Comparison of ENCODE assay signal across 1 cellular context in the genomic region with DNA sequence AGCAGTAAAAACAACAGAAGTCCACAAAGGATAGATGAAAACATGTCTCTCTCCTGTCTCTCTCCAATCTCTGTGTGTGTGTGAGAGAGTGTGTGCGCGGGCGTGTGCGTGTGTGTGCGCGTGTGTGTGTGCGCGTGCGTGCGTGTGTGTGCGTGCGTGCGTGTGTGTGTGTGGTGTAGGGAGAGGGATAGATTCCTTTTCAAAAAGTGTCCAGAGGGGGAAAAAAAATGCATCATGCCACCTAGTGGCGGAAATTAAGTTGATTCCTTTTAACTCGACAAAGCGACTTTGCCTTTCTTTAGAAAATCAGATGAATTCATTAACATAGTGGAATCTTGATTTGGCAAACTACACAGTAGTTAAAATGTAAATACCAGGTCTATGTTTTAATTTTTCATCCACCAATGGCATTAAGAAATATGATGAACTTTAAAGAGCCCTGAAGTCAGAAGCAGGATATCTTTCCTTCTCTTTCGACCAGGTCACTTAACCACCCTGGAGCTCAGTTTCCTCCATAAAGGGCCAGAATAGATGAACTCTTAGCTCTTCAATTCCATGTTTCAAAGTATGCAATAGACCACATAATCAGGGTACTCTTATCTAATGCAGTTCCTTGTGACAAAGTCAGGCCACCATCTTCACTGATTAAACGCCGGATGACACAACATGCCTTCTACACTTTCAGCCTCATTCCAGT.
A peak's percentile ranks its signal among the peaks of the same experiment; 100 is the strongest.
TF ChIP-seq lines count a peak whose summit lies in the region.

No MANE protein-coding gene starts in this region.

TF ChIP-seq in K562, 482 proteins besides CTCF, POLR2A, EP300 and RAD21 (continued from another document and continues in another):
- TF ChIP-seq, protein P1, sequence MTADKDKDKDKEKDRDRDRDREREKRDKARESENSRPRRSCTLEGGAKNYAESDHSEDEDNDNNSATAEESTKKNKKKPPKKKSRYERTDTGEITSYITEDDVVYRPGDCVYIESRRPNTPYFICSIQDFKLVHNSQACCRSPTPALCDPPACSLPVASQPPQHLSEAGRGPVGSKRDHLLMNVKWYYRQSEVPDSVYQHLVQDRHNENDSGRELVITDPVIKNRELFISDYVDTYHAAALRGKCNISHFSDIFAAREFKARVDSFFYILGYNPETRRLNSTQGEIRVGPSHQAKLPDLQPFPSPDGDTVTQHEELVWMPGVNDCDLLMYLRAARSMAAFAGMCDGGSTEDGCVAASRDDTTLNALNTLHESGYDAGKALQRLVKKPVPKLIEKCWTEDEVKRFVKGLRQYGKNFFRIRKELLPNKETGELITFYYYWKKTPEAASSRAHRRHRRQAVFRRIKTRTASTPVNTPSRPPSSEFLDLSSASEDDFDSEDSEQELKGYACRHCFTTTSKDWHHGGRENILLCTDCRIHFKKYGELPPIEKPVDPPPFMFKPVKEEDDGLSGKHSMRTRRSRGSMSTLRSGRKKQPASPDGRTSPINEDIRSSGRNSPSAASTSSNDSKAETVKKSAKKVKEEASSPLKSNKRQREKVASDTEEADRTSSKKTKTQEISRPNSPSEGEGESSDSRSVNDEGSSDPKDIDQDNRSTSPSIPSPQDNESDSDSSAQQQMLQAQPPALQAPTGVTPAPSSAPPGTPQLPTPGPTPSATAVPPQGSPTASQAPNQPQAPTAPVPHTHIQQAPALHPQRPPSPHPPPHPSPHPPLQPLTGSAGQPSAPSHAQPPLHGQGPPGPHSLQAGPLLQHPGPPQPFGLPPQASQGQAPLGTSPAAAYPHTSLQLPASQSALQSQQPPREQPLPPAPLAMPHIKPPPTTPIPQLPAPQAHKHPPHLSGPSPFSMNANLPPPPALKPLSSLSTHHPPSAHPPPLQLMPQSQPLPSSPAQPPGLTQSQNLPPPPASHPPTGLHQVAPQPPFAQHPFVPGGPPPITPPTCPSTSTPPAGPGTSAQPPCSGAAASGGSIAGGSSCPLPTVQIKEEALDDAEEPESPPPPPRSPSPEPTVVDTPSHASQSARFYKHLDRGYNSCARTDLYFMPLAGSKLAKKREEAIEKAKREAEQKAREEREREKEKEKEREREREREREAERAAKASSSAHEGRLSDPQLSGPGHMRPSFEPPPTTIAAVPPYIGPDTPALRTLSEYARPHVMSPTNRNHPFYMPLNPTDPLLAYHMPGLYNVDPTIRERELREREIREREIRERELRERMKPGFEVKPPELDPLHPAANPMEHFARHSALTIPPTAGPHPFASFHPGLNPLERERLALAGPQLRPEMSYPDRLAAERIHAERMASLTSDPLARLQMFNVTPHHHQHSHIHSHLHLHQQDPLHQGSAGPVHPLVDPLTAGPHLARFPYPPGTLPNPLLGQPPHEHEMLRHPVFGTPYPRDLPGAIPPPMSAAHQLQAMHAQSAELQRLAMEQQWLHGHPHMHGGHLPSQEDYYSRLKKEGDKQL (CRISPR knock-in tag; IDR thresholded peaks at IDR 0.05; ENCODE audit: borderline replicate concordance), result no peak
- TF ChIP-seq ZNF436 (CRISPR knock-in tag; IDR thresholded peaks at IDR 0.05) (no peak), ZNF384 (IDR thresholded peaks at IDR 0.05; ENCODE audit: low read depth, low read length) (no peak), TOE1 (IDR thresholded peaks at IDR 0.05; ENCODE audit: borderline replicate concordance) (0 out of 2 replicates have a peak, but pooled peaks have one; percentile 49), TOE1 (CRISPR knock-in tag; IDR thresholded peaks at IDR 0.05; ENCODE audit: borderline replicate concordance, low read depth) (no peak), FOXJ2 (tag; IDR thresholded peaks at IDR 0.05) (no peak), TEAD2 (tag; IDR thresholded peaks at IDR 0.05) (0 out of 2 replicates have a peak, but pooled peaks have one; percentile 2), CEBPB (tag; IDR thresholded peaks at IDR 0.05) (no peak), ZBTB7A (IDR thresholded peaks at IDR 0.05; ENCODE audit: borderline replicate concordance, control insufficient read depth, low read depth, low read length) (no peak), SRSF7 (optimal IDR thresholded peaks at IDR 0.05; ENCODE audit: low read depth, low read length) (no peak), ZNF224 (CRISPR knock-in tag; IDR thresholded peaks at IDR 0.05) (no peak), ZNF699 (CRISPR knock-in tag; IDR thresholded peaks at IDR 0.05; ENCODE audit: insufficient replicate concordance) (no peak), HMGN3 (IDR thresholded peaks at IDR 0.05; ENCODE audit: borderline replicate concordance, extremely low read depth, insufficient read length, low read depth, low read length) (no peak), ZNF717 (CRISPR knock-in tag; IDR thresholded peaks at IDR 0.05) (no peak), CHCHD3 (CRISPR knock-in tag; IDR thresholded peaks at IDR 0.05) (no peak), BRD4 (IDR thresholded peaks at IDR 0.05) (no peak), MAFG (tag; conservative IDR thresholded peaks at IDR 0.05) (no peak), NFYB (IDR thresholded peaks at IDR 0.05; ENCODE audit: extremely low read depth, insufficient read length) (no peak), TAF7 (tag; IDR thresholded peaks at IDR 0.05) (no peak), RAD51 (IDR thresholded peaks at IDR 0.05; ENCODE audit: borderline replicate concordance, low read depth) (no peak), ZNF124 (CRISPR knock-in tag; IDR thresholded peaks at IDR 0.05) (no peak), DPF2 (IDR thresholded peaks at IDR 0.05) (peak; percentile 63), CBX3 (IDR thresholded peaks at IDR 0.05; ENCODE audit: borderline replicate concordance in 1 of 2, low read length in 2 of 2) (no peak), ELF2 (CRISPR knock-in tag; IDR thresholded peaks at IDR 0.05) (no peak), RBBP5 (IDR thresholded peaks at IDR 0.05; ENCODE audit: borderline replicate concordance, insufficient read depth, low read length, poor library complexity, severe bottlenecking) (no peak), CCNT2 (IDR thresholded peaks at IDR 0.05; ENCODE audit: borderline replicate concordance, extremely low read depth, insufficient read length, low read depth, low read length) (no peak), ZNF764 (CRISPR knock-in tag; IDR thresholded peaks at IDR 0.05; ENCODE audit: low read depth) (no peak), RBM39 (optimal IDR thresholded peaks at IDR 0.05; ENCODE audit: low read depth, low read length) (no peak), KLF13 (tag; IDR thresholded peaks at IDR 0.05; ENCODE audit: borderline replicate concordance, low read depth) (no peak), FIP1L1 (IDR thresholded peaks at IDR 0.05; ENCODE audit: low read depth, low read length, poor library complexity, severe bottlenecking) (no peak), ZKSCAN3 (CRISPR knock-in tag; IDR thresholded peaks at IDR 0.05) (no peak), STAG1 (CRISPR knock-in tag; IDR thresholded peaks at IDR 0.05; ENCODE audit: borderline replicate concordance) (no peak), KLF10 (CRISPR knock-in tag; IDR thresholded peaks at IDR 0.05) (no peak), RBFOX2 (IDR thresholded peaks at IDR 0.05; ENCODE audit: low read depth, low read length) (no peak), TBL1XR1 (IDR thresholded peaks at IDR 0.05; ENCODE audit: low read length in 2 of 2) (no peak), KLF16 (IDR thresholded peaks at IDR 0.05) (0 out of 2 replicates have a peak, but pooled peaks have one; percentile 13)
- TF ChIP-seq, protein P2, sequence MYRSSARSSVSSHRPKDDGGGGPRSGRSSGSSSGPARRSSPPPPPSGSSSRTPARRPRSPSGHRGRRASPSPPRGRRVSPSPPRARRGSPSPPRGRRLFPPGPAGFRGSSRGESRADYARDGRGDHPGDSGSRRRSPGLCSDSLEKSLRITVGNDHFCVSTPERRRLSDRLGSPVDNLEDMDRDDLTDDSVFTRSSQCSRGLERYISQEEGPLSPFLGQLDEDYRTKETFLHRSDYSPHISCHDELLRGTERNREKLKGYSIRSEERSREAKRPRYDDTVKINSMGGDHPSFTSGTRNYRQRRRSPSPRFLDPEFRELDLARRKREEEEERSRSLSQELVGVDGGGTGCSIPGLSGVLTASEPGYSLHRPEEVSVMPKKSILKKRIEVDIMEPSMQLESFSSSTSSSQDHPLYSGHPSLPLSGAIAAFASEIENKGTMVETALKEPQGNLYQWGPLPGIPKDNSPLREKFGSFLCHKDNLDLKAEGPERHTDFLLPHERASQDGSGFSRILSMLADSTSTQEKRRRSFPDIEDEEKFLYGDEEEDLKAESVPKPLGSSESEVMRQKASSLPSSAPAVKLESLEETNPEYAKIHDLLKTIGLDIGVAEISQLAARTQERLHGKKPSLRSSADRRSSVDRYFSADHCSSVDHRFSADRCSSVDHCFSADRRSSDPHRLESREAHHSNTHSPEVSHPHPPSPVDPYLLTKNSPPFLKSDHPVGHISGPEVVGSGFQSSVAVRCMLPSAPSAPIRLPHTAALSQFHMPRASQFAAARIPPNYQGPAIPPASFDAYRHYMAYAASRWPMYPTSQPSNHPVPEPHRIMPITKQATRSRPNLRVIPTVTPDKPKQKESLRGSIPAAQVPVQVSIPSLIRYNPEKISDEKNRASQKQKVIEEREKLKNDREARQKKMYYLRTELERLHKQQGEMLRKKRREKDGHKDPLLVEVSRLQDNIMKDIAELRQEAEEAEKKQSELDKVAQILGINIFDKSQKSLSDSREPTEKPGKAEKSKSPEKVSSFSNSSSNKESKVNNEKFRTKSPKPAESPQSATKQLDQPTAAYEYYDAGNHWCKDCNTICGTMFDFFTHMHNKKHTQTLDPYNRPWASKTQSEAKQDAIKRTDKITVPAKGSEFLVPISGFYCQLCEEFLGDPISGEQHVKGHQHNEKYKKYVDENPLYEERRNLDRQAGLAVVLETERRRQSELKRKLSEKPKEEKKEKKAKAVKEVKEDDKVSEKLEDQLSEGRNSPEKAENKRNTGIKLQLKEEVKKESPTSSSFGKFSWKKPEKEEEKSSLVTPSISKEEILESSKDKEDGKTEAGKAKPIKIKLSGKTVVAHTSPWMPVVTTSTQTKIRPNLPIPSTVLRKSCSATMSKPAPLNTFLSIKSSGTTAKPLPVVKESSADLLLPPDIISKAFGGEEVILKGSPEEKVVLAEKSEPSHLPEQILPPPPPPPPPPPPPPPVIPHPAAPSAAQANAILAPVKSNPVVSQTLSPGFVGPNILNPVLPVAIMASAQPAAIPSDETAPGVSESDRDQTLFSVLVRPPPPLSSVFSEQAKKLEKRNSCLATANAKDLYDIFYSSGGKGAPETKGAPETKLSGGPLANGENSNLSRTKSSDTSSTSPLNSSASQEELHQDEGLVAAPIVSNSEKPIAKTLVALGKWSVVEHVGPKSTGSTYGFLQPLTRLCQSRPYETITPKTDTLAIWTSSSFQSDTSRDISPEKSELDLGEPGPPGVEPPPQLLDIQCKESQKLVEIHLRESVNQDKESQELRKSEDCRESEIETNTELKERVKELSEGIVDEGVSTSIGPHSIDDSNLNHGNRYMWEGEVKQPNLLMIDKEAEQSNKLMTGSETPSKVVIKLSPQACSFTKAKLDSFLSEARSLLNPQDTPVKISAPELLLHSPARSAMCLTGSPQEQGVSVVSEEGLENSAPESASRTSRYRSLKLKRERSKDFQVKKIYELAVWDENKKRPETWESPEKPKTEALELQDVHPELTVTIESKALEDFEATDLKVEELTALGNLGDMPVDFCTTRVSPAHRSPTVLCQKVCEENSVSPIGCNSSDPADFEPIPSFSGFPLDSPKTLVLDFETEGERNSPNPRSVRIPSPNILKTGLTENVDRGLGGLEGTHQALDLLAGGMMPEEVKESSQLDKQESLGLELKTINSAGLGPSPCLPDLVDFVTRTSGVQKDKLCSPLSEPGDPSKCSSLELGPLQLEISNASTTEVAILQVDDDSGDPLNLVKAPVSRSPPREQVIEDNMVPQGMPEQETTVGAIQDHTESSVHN (IDR thresholded peaks at IDR 0.05; ENCODE audit: borderline replicate concordance in 1 of 2, low read depth in 1 of 2), result no peak
- TF ChIP-seq, protein P3, sequence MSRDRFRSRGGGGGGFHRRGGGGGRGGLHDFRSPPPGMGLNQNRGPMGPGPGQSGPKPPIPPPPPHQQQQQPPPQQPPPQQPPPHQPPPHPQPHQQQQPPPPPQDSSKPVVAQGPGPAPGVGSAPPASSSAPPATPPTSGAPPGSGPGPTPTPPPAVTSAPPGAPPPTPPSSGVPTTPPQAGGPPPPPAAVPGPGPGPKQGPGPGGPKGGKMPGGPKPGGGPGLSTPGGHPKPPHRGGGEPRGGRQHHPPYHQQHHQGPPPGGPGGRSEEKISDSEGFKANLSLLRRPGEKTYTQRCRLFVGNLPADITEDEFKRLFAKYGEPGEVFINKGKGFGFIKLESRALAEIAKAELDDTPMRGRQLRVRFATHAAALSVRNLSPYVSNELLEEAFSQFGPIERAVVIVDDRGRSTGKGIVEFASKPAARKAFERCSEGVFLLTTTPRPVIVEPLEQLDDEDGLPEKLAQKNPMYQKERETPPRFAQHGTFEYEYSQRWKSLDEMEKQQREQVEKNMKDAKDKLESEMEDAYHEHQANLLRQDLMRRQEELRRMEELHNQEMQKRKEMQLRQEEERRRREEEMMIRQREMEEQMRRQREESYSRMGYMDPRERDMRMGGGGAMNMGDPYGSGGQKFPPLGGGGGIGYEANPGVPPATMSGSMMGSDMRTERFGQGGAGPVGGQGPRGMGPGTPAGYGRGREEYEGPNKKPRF (IDR thresholded peaks at IDR 0.05; ENCODE audit: low read depth, low read length), result no peak
- TF ChIP-seq, protein P4, sequence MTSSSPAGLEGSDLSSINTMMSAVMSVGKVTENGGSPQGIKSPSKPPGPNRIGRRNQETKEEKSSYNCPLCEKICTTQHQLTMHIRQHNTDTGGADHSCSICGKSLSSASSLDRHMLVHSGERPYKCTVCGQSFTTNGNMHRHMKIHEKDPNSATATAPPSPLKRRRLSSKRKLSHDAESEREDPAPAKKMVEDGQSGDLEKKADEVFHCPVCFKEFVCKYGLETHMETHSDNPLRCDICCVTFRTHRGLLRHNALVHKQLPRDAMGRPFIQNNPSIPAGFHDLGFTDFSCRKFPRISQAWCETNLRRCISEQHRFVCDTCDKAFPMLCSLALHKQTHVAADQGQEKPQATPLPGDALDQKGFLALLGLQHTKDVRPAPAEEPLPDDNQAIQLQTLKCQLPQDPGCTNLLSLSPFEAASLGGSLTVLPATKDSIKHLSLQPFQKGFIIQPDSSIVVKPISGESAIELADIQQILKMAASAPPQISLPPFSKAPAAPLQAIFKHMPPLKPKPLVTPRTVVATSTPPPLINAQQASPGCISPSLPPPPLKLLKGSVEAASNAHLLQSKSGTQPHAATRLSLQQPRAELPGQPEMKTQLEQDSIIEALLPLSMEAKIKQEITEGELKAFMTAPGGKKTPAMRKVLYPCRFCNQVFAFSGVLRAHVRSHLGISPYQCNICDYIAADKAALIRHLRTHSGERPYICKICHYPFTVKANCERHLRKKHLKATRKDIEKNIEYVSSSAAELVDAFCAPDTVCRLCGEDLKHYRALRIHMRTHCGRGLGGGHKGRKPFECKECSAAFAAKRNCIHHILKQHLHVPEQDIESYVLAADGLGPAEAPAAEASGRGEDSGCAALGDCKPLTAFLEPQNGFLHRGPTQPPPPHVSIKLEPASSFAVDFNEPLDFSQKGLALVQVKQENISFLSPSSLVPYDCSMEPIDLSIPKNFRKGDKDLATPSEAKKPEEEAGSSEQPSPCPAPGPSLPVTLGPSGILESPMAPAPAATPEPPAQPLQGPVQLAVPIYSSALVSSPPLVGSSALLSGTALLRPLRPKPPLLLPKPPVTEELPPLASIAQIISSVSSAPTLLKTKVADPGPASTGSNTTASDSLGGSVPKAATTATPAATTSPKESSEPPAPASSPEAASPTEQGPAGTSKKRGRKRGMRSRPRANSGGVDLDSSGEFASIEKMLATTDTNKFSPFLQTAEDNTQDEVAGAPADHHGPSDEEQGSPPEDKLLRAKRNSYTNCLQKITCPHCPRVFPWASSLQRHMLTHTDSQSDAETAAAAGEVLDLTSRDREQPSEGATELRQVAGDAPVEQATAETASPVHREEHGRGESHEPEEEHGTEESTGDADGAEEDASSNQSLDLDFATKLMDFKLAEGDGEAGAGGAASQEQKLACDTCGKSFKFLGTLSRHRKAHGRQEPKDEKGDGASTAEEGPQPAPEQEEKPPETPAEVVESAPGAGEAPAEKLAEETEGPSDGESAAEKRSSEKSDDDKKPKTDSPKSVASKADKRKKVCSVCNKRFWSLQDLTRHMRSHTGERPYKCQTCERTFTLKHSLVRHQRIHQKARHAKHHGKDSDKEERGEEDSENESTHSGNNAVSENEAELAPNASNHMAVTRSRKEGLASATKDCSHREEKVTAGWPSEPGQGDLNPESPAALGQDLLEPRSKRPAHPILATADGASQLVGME (CRISPR knock-in tag; IDR thresholded peaks at IDR 0.05), result no peak
